8 cellular contexts compared by ENCODE assay signal in genomic region chr16:72203401-72203800, GRCh38. TPM values are rescaled to one million over a fixed set of nuclear protein-coding genes. Genes with fewer than 3 reads are reported as not detected.
DNase-seq lines count a peak whose midpoint lies in the region; ATAC-seq and TF ChIP-seq lines count a peak whose summit lies in the region.

No MANE protein-coding gene starts in this region.

- peak; percentile 55 for DNase-seq in MCF 10A (ENCODE audit: unreplicated experiment)
- no peak for DNase-seq in breast epithelium (ENCODE audit: low spot score in 2 of 2)
- peak; percentile 95 for DNase-seq in SIG-M5 treated with dmso at 0.1 percent for 504 hours (lab: John Stamatoyannopoulos, UW; ENCODE audit: unreplicated experiment)
- peak; percentile 39 for DNase-seq in stimulated activated CD8-positive, alpha-beta memory T cell treated with anti-CD3 and anti-CD28 coated beads, Interleukin-4, amount 100 ng/mL, for 48 hours
- DNase-seq in vagina (ENCODE audit: extremely low spot score in 2 of 2), result no peak

- ATAC-seq in HG03025 (IDR thresholded peaks at IDR 0.05; ENCODE audit: low FRiP score, unreplicated experiment) (peak; percentile 52), gastroesophageal sphincter (peak; percentile 54), GM19328 (IDR thresholded peaks at IDR 0.05; ENCODE audit: unreplicated experiment) (no peak)

- TF ChIP-seq POLR2A in breast epithelium (IDR thresholded peaks at IDR 0.05), result no peak
- no peak for TF ChIP-seq POLR2A in gastroesophageal sphincter (IDR thresholded peaks at IDR 0.05)
- no peak for TF ChIP-seq POLR2A in vagina (IDR thresholded peaks at IDR 0.05)

- H3K9me3 ChIP-seq in breast epithelium, result no peaks in the 10 kb centered on the region
- no peaks in the 10 kb centered on the region for H3K9me3 ChIP-seq in gastroesophageal sphincter
- no peaks in the 10 kb centered on the region for H3K9me3 ChIP-seq in vagina

- TF ChIP-seq CTCF in MCF 10A (IDR thresholded peaks at IDR 0.05; ENCODE audit: unreplicated experiment), result no peak
- no peak for TF ChIP-seq CTCF in breast epithelium (IDR thresholded peaks at IDR 0.05)
- TF ChIP-seq CTCF in gastroesophageal sphincter (IDR thresholded peaks at IDR 0.05), result no peak
- TF ChIP-seq CTCF in vagina (IDR thresholded peaks at IDR 0.05), result no peak

- no peak overlapping the region for H3K4me3 Mint-ChIP-seq in MCF 10A (ENCODE audit: unreplicated experiment)

- peaks cover 17% of the 10 kb centered on the region for H3K4me1 Mint-ChIP-seq in MCF 10A (ENCODE audit: insufficient read depth, unreplicated experiment)

- no peak overlapping the region for H3K27ac Mint-ChIP-seq in MCF 10A (ENCODE audit: low read depth, unreplicated experiment)

- CTCF ChIA-PET in MCF 10A (lab: Yijun Ruan, JAX), result interaction anchor here (0.6 to 0.8 kb wide), 2 partner anchors 17 to 1754 kb away, joined by 3 read pairs; no protein-coding TSS in a partner anchor

- H3K36me3 Mint-ChIP-seq in MCF 10A (ENCODE audit: insufficient read depth, unreplicated experiment), result no peaks in the 10 kb centered on the region

- H3K27me3 Mint-ChIP-seq in MCF 10A (ENCODE audit: insufficient read depth, unreplicated experiment), result no peaks in the 10 kb centered on the region

- no peaks in the 10 kb centered on the region for H3K9me3 Mint-ChIP-seq in MCF 10A (ENCODE audit: unreplicated experiment)

- H3K36me3 ChIP-seq in breast epithelium, result no peaks in the 10 kb centered on the region
- H3K36me3 ChIP-seq in gastroesophageal sphincter, result no peaks in the 10 kb centered on the region
- H3K36me3 ChIP-seq in vagina, result no peaks in the 10 kb centered on the region

- BruUV-seq in MCF 10A (replicated peaks; lab: Mats Ljungman, UMichigan), result no TSS peak

- H3K4me3 ChIP-seq in breast epithelium (no peak overlapping the region), gastroesophageal sphincter (no peak overlapping the region), vagina (no peak overlapping the region)

- TF ChIP-seq EP300 in gastroesophageal sphincter (IDR thresholded peaks at IDR 0.05), result no peak

- intact Hi-C loops in MCF 10A (cut with micrococcal nuclease), result no loop called here
- intact Hi-C loops in breast epithelium (cut with DNase I; ENCODE audit: low total_unique reads), result no loop called here
- intact Hi-C loops in vagina (cut with DNase I), result no loop called here

- H3K27me3 ChIP-seq in breast epithelium, result no peaks in the 10 kb centered on the region
- H3K27me3 ChIP-seq in gastroesophageal sphincter, result peaks cover 25% of the 10 kb centered on the region
- H3K27me3 ChIP-seq in vagina, result no peaks in the 10 kb centered on the region

- peak overlapping the region in 1 of 2 donors; percentile 62 for H3K27ac ChIP-seq in breast epithelium
- H3K27ac ChIP-seq in gastroesophageal sphincter, result peak overlapping the region in 2 of 4 donors; percentile 42 to 49
- H3K27ac ChIP-seq in vagina, result no peak overlapping the region

- POLR2A ChIA-PET in MCF 10A (lab: Yijun Ruan, JAX), result no interaction called here

- whole genome bisulfite sequencing in gastroesophageal sphincter (ENCODE audit: low coverage in 1 of 2), 2 donors, result 29 to 43% methylated on average over 2 to 6 of the region's 6 CpGs

- H3K4me1 ChIP-seq in breast epithelium (no peaks in the 10 kb centered on the region), gastroesophageal sphincter (peaks cover 0 to 7% (median 0%) of the 10 kb centered on the region in 3 donors), vagina (no peaks in the 10 kb centered on the region)

RNA-seq across cellular contexts. Expression of gene PMFBP1, which starts 31.4 kb away (rescaled TPM):
- 1.4 TPM in 2 replicates for total RNA-seq in MCF 10A (2022)
- 1 to 10 TPM in 2 of 3 donors, under 1 TPM in 1; 0.33 to 2.2 (median 1.8) TPM for total RNA-seq in breast epithelium
- under 1 TPM in 3 of 4 donors, not detected in 1; 0.16 to 0.81 (median 0.39) TPM for total RNA-seq in gastroesophageal sphincter
- not detected for total RNA-seq in vagina

Comparison
In these comparisons a context has a peak if more than half of its experiments do, and no peak if none do; other contexts are left out.
1. DNase-seq: peak in MCF 10A (single experiment), SIG-M5 treated with dmso at 0.1 percent for 504 hours (single experiment) and stimulated activated CD8-positive, alpha-beta memory T cell treated with anti-CD3 and anti-CD28 coated beads, Interleukin-4, amount 100 ng/mL, for 48 hours (single experiment); none in breast epithelium (0 of 2) and vagina (0 of 2).